Comparison of ENCODE assay signal across 9 cellular contexts in genomic region chrX:11768039-11768438, GRCh38. TPM values are rescaled to one million over a fixed set of nuclear protein-coding genes. Genes with fewer than 3 reads are reported as not detected.
A peak's percentile ranks its signal among the peaks of the same experiment; 100 is the strongest.
DNase-seq lines count a peak whose midpoint lies in the region; ATAC-seq lines count a peak whose summit lies in the region.
"Had no signal": no experiment of that assay in that cellular context is flagged by ENCODE, and none has a peak within 500 bp of the region (broad histone marks: within the 10 kb centered on the region; RNA-seq: fewer than 3 reads in every experiment).

No MANE protein-coding gene starts in this region.

- peak overlapping the region; percentile 62 for H3K27ac Mint-ChIP-seq in activated CD4-positive, alpha-beta T cell treated with anti-CD3 and anti-CD28 coated beads for 36 hours
- peak overlapping the region in 3 of 6 donors; percentile 37 to 91 (median 81) for H3K27ac Mint-ChIP-seq in naive B cell

- intact Hi-C loops in activated CD4-positive, alpha-beta T cell treated with anti-CD3 and anti-CD28 coated beads for 36 hours (cut with DNase I, micrococcal nuclease) = no loop called here

- CTCF ChIA-PET in activated CD4-positive, alpha-beta T cell treated with anti-CD3 and anti-CD28 coated beads for 36 hours (lab: Charles Lee) = interaction anchor here (0.6 to 1.7 kb wide), 4 partner anchors 9 to 244 kb away, joined by 3 to 8 read pairs (median 6); no protein-coding TSS in a partner anchor

- peak; percentile 22 for DNase-seq in activated CD4-positive, alpha-beta T cell treated with anti-CD3 and anti-CD28 coated beads for 36 hours
- no peak for DNase-seq in activated CD4-positive, alpha-beta T cell treated with anti-CD3 and anti-CD28 coated beads, Interleukin-2, amount 50 U/mL, for 4 hours
- peak; percentile 5 for DNase-seq in naive B cell
- DNase-seq in DMS 273 (lab: John Stamatoyannopoulos, UW; ENCODE audit: unreplicated experiment) = no peak
- no peak for DNase-seq in AML-193 (lab: John Stamatoyannopoulos, UW)
- no peak for DNase-seq in dermis blood vessel endothelial cell
- DNase-seq: Right ventricle myocardium superior had no signal

- H3K4me3 Mint-ChIP-seq in activated CD4-positive, alpha-beta T cell treated with anti-CD3 and anti-CD28 coated beads for 36 hours = no peak overlapping the region
- no peak overlapping the region for H3K4me3 Mint-ChIP-seq in naive B cell

- no peaks in the 10 kb centered on the region for H3K9me3 Mint-ChIP-seq in activated CD4-positive, alpha-beta T cell treated with anti-CD3 and anti-CD28 coated beads for 36 hours (ENCODE audit: low read depth)
- H3K9me3 Mint-ChIP-seq in naive B cell = no peaks in the 10 kb centered on the region

- ATAC-seq in activated CD4-positive, alpha-beta T cell treated with anti-CD3 and anti-CD28 coated beads for 36 hours = peak; percentile 19
- peak; percentile 65 for ATAC-seq in GM21825 (IDR thresholded peaks at IDR 0.05; ENCODE audit: unreplicated experiment)
- ATAC-seq in HG03571 (IDR thresholded peaks at IDR 0.05; ENCODE audit: unreplicated experiment) = peak; percentile 51
- peak; percentile 62 to 74 for ATAC-seq in naive B cell (ENCODE audit: low read depth in 2 of 2)

- H3K27me3 Mint-ChIP-seq in activated CD4-positive, alpha-beta T cell treated with anti-CD3 and anti-CD28 coated beads for 36 hours = no peaks in the 10 kb centered on the region
- no peaks in the 10 kb centered on the region for H3K27me3 Mint-ChIP-seq in naive B cell

- POLR2A ChIA-PET in activated CD4-positive, alpha-beta T cell treated with anti-CD3 and anti-CD28 coated beads for 36 hours (lab: Charles Lee) = interaction anchor here (1.2 kb wide), 1 partner anchor 9 kb away, joined by 4 read pairs; no protein-coding TSS in a partner anchor

- peaks cover 52% of the 10 kb centered on the region for H3K36me3 Mint-ChIP-seq in activated CD4-positive, alpha-beta T cell treated with anti-CD3 and anti-CD28 coated beads for 36 hours (ENCODE audit: low read depth)
- H3K36me3 Mint-ChIP-seq in naive B cell = peaks cover 20 to 22% of the 10 kb centered on the region in 2 donors

- peaks cover 54% of the 10 kb centered on the region for H3K4me1 Mint-ChIP-seq in activated CD4-positive, alpha-beta T cell treated with anti-CD3 and anti-CD28 coated beads for 36 hours
- peaks cover 24 to 35% (median 29%) of the 10 kb centered on the region in 3 donors for H3K4me1 Mint-ChIP-seq in naive B cell

RNA-seq across cellular contexts. Expression of gene MSL3, which starts 10.0 kb away (rescaled TPM):
- 10 to 100 TPM; 51.6 to 54.2 TPM for total RNA-seq in activated CD4-positive, alpha-beta T cell treated with anti-CD3 and anti-CD28 coated beads for 36 hours
- polyA plus RNA-seq in naive B cell (ENCODE audit: low read depth in 6 of 6) = 10 to 100 TPM; 42.5 to 92.1 (median 79.3) TPM
- 36.0 and 40.0 TPM in 2 replicates for total RNA-seq in dermis blood vessel endothelial cell

Comparison
In these comparisons a context has a peak if more than half of its experiments do, and no peak if none do; other contexts are left out.
1. DNase-seq: peak in activated CD4-positive, alpha-beta T cell treated with anti-CD3 and anti-CD28 coated beads for 36 hours (single experiment) and naive B cell (single experiment); none in activated CD4-positive, alpha-beta T cell treated with anti-CD3 and anti-CD28 coated beads, Interleukin-2, amount 50 U/mL, for 4 hours (0 of 2), DMS 273 (single experiment), AML-193 (0 of 2) and dermis blood vessel endothelial cell (single experiment).
2. Peak in every context shown above with its lines, with median percentiles within 50 percentile points of each other: ATAC-seq.